ENCODE assay signal across 36 cellular contexts in the genomic region with DNA sequence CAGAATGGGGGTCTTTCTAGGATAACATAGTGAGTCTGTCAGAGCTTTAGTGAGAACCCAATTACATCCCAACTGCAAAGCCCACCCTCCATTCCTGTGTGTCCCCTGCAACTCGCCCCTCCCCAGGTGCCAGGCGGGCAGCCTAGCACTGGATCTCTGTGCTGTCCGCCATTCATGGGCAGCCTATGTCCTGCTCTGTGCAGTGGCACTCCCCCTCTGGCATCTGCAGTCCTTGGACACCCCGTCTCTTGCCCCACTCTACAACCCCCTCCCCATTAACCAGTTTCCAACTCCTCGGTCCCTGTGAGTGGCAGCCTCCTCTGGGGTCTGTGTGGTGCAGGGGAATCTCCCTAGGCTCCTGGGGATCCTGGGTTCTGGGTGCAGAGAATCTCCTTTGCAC. TPM values are rescaled to one million over a fixed set of nuclear protein-coding genes. Genes with fewer than 3 reads are reported as not detected.
"Had no signal": no experiment of that assay in that cellular context is flagged by ENCODE, and none has a peak within 500 bp of the region (broad histone marks: within the 10 kb centered on the region; RNA-seq: fewer than 3 reads in every experiment).

No MANE protein-coding gene starts in this region.

- H3K9me3 Mint-ChIP-seq: activated B cell treated with CpG ODN at 0.5 μM for 24 hours; activated CD4-positive, alpha-beta memory T cell treated with anti-CD3 and anti-CD28 coated beads for 36 hours; activated CD4-positive, alpha-beta T cell treated with anti-CD3 and anti-CD28 coated beads, Interleukin-2, amount 10 ng/mL, durations not matched to agents 24 days and 14 days; activated CD8-positive, alpha-beta T cell treated with anti-CD3 and anti-CD28 coated beads for 36 hours; activated naive CD4-positive, alpha-beta T cell treated with anti-CD3 and anti-CD28 coated beads for 36 hours; activated naive CD4-positive, alpha-beta T cell treated with anti-CD3 and anti-CD28 coated beads, Interleukin-2, amount 50 U/mL, for 72 hours; activated naive CD8-positive, alpha-beta T cell treated with anti-CD3 and anti-CD28 coated beads for 36 hours; activated T-cell treated with anti-CD3 and anti-CD28 coated beads, Interleukin-2, amount 50 U/mL, for 4 hours; activated T-cell treated with anti-CD3 and anti-CD28 coated beads, Interleukin-2, amount 50 U/mL, for 72 hours; activated T-helper 1 cell treated with anti-CD3 and anti-CD28 coated beads, Interleukin-12 subunit alpha, Interleukin-12 subunit beta, Interleukin-2, Interleukin-4 antibody, amounts not matched to agents 30 ng/mL and 10 ng/mL and 1 ng/mL, durations not matched to agents 14 hours and 24 hours and 36 hours; activated T-helper 17 cell treated with anti-CD3 and anti-CD28 coated beads, Interleukin-2, amount 50 U/mL, for 72 hours; central memory CD8-positive, alpha-beta T cell; T-cell; T-helper 2 cell treated with Interferon-gamma antibody and Interleukin-4, amounts not matched to agents 5 μg/mL and 100 μg/mL, for 36 hours had no signal

- H3K4me1 ChIP-seq: adrenal gland, body of pancreas, breast epithelium had no signal

- H3K4me3 ChIP-seq: adrenal gland, body of pancreas, breast epithelium, cardiac muscle cell had no signal

- H3K9me3 ChIP-seq: adrenal gland, body of pancreas, breast epithelium had no signal

- H3K4me3 Mint-ChIP-seq: activated B cell treated with CpG ODN at 0.5 μM for 24 hours; activated CD4-positive, alpha-beta memory T cell treated with anti-CD3 and anti-CD28 coated beads for 36 hours; activated CD4-positive, alpha-beta T cell treated with anti-CD3 and anti-CD28 coated beads, Interleukin-2, amount 10 ng/mL, durations not matched to agents 24 days and 14 days; activated CD8-positive, alpha-beta T cell treated with anti-CD3 and anti-CD28 coated beads for 36 hours; activated naive CD4-positive, alpha-beta T cell treated with anti-CD3 and anti-CD28 coated beads for 36 hours; activated naive CD8-positive, alpha-beta T cell treated with anti-CD3 and anti-CD28 coated beads for 36 hours; activated T-cell treated with anti-CD3 and anti-CD28 coated beads, Interleukin-2, amount 50 U/mL, for 4 hours; activated T-cell treated with anti-CD3 and anti-CD28 coated beads, Interleukin-2, amount 50 U/mL, for 72 hours; activated T-helper 1 cell treated with anti-CD3 and anti-CD28 coated beads, Interleukin-12 subunit alpha, Interleukin-12 subunit beta, Interleukin-2, Interleukin-4 antibody, amounts not matched to agents 30 ng/mL and 10 ng/mL and 1 ng/mL, durations not matched to agents 14 hours and 24 hours and 36 hours; activated T-helper 17 cell treated with anti-CD3 and anti-CD28 coated beads, Interleukin-2, amount 50 U/mL, for 72 hours; central memory CD8-positive, alpha-beta T cell; T-cell; T-helper 2 cell treated with Interferon-gamma antibody and Interleukin-4, amounts not matched to agents 5 μg/mL and 100 μg/mL, for 36 hours had no signal

- H3K27me3 Mint-ChIP-seq: activated B cell treated with CpG ODN at 0.5 μM for 24 hours; activated CD4-positive, alpha-beta memory T cell treated with anti-CD3 and anti-CD28 coated beads for 36 hours; activated CD4-positive, alpha-beta T cell treated with anti-CD3 and anti-CD28 coated beads, Interleukin-2, amount 10 ng/mL, durations not matched to agents 24 days and 14 days; activated CD8-positive, alpha-beta T cell treated with anti-CD3 and anti-CD28 coated beads for 36 hours; activated naive CD8-positive, alpha-beta T cell treated with anti-CD3 and anti-CD28 coated beads for 36 hours; activated T-helper 17 cell treated with anti-CD3 and anti-CD28 coated beads, Interleukin-2, amount 50 U/mL, for 72 hours; central memory CD8-positive, alpha-beta T cell; T-cell had no signal

- H3K36me3 Mint-ChIP-seq: activated CD4-positive, alpha-beta memory T cell treated with anti-CD3 and anti-CD28 coated beads for 36 hours; activated naive CD4-positive, alpha-beta T cell treated with anti-CD3 and anti-CD28 coated beads, Interleukin-2, amount 50 U/mL, for 72 hours; activated naive CD8-positive, alpha-beta T cell treated with anti-CD3 and anti-CD28 coated beads for 36 hours; T-cell had no signal

- H3K27me3 ChIP-seq: adrenal gland, body of pancreas, brain microvascular endothelial cell, breast epithelium, cardiac muscle cell had no signal

- ATAC-seq: activated CD8-positive, alpha-beta T cell treated with anti-CD3 and anti-CD28 coated beads for 36 hours; activated naive CD4-positive, alpha-beta T cell treated with anti-CD3 and anti-CD28 coated beads, Interleukin-2, amount 50 U/mL, for 72 hours; activated T-cell treated with anti-CD3 and anti-CD28 coated beads, Interleukin-2, amount 50 U/mL, for 4 hours; activated T-cell treated with anti-CD3 and anti-CD28 coated beads, Interleukin-2, amount 50 U/mL, for 72 hours; activated T-helper 17 cell treated with anti-CD3 and anti-CD28 coated beads, Interleukin-2, amount 50 U/mL, for 72 hours; body of pancreas; T-cell had no signal

- H3K27ac Mint-ChIP-seq: activated B cell treated with CpG ODN at 0.5 μM for 24 hours; activated CD4-positive, alpha-beta memory T cell treated with anti-CD3 and anti-CD28 coated beads for 36 hours; activated CD4-positive, alpha-beta T cell treated with anti-CD3 and anti-CD28 coated beads, Interleukin-2, amount 10 ng/mL, durations not matched to agents 24 days and 14 days; activated CD8-positive, alpha-beta T cell treated with anti-CD3 and anti-CD28 coated beads for 36 hours; activated naive CD4-positive, alpha-beta T cell treated with anti-CD3 and anti-CD28 coated beads for 36 hours; activated naive CD8-positive, alpha-beta T cell treated with anti-CD3 and anti-CD28 coated beads for 36 hours; activated T-cell treated with anti-CD3 and anti-CD28 coated beads, Interleukin-2, amount 50 U/mL, for 72 hours; activated T-helper 1 cell treated with anti-CD3 and anti-CD28 coated beads, Interleukin-12 subunit alpha, Interleukin-12 subunit beta, Interleukin-2, Interleukin-4 antibody, amounts not matched to agents 30 ng/mL and 10 ng/mL and 1 ng/mL, durations not matched to agents 14 hours and 24 hours and 36 hours; activated T-helper 17 cell treated with anti-CD3 and anti-CD28 coated beads, Interleukin-2, amount 50 U/mL, for 72 hours; T-cell; T-helper 2 cell treated with Interferon-gamma antibody and Interleukin-4, amounts not matched to agents 5 μg/mL and 100 μg/mL, for 36 hours had no signal

- H3K27ac ChIP-seq: adrenal gland, body of pancreas, brain microvascular endothelial cell, breast epithelium, cardiac muscle cell, VCaP had no signal

- H3K4me1 Mint-ChIP-seq: activated B cell treated with CpG ODN at 0.5 μM for 24 hours; activated CD4-positive, alpha-beta T cell treated with anti-CD3 and anti-CD28 coated beads, Interleukin-2, amount 10 ng/mL, durations not matched to agents 24 days and 14 days; activated naive CD8-positive, alpha-beta T cell treated with anti-CD3 and anti-CD28 coated beads for 36 hours; activated T-helper 17 cell treated with anti-CD3 and anti-CD28 coated beads, Interleukin-2, amount 50 U/mL, for 72 hours; central memory CD8-positive, alpha-beta T cell; T-cell had no signal

- H3K36me3 ChIP-seq: brain microvascular endothelial cell, breast epithelium, cardiac muscle cell had no signal

- DNase-seq: activated B cell treated with CpG ODN at 0.5 μM for 24 hours; activated CD4-positive, alpha-beta memory T cell treated with anti-CD3 and anti-CD28 coated beads for 36 hours; activated CD4-positive, alpha-beta T cell treated with anti-CD3 and anti-CD28 coated beads for 4 hours; activated CD4-positive, alpha-beta T cell treated with anti-CD3 and anti-CD28 coated beads, Interleukin-2, amount 10 ng/mL, durations not matched to agents 24 days and 14 days; activated CD4-positive, alpha-beta T cell treated with anti-CD3 and anti-CD28 coated beads, Interleukin-2, amount 50 U/mL, for 1 hour; activated CD4-positive, alpha-beta T cell treated with anti-CD3 and anti-CD28 coated beads, Interleukin-2, amount 50 U/mL, for 4 hours; activated CD4-positive, CD25-positive, alpha-beta regulatory T cell treated with anti-CD3 and anti-CD28 coated beads, Interleukin-2, amount 50 U/mL, for 72 hours; activated CD8-positive, alpha-beta memory T cell treated with anti-CD3 and anti-CD28 coated beads, Interleukin-2, amount 50 U/mL, for 4 hours; activated CD8-positive, alpha-beta T cell treated with anti-CD3 and anti-CD28 coated beads for 36 hours; activated effector memory CD4-positive, alpha-beta T cell treated with anti-CD3 and anti-CD28 coated beads, Interleukin-2, amount 50 U/mL, for 16 hours; activated gamma-delta T cell treated with Interleukin-2 at 50 U/mL for 16 hours; activated naive CD4-positive, alpha-beta T cell; activated naive CD4-positive, alpha-beta T cell treated with anti-CD3 and anti-CD28 coated beads for 36 hours; activated naive CD4-positive, alpha-beta T cell treated with anti-CD3 and anti-CD28 coated beads, Interleukin-2, amount 50 U/mL, for 16 hours; activated naive CD8-positive, alpha-beta T cell treated with anti-CD3 and anti-CD28 coated beads for 36 hours; activated T-cell treated with anti-CD3 and anti-CD28 coated beads for 4 hours; activated T-cell treated with anti-CD3 and anti-CD28 coated beads, Interleukin-2, amount 50 U/mL, for 1 hour; activated T-cell treated with anti-CD3 and anti-CD28 coated beads, Interleukin-2, amount 50 U/mL, for 4 hours; activated T-cell treated with anti-CD3 and anti-CD28 coated beads, Interleukin-2, amount 50 U/mL, for 72 hours; adrenal gland; amniotic stem cell; aorta; body of pancreas; brain microvascular endothelial cell; caudate nucleus; T-cell; T-helper 2 cell; T-helper 9 cell had no signal

RNA-seq across cellular contexts. Expression of a gene that starts 37.0 kb away (rescaled TPM):
- total RNA-seq: activated naive CD4-positive, alpha-beta T cell treated with anti-CD3 and anti-CD28 coated beads for 36 hours had no signal
